In the genomic region with DNA sequence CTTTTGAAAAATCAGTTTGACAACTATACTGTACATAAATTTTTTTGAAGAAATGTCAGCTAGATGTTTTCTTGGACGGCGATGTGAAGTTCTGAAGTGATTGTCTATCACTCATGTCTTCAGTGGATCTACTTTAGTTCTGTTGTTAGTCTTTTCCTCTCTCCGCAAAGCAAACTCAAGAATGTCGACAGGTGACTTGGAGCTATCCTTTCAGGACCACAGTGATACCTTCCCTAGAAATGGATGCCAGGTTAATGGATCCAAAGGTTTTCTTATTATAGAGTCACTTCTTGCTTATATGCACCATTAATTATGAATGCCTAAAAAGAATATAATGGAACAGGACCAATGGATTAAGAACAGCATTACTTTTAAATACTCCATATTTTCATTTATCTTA, we compare ENCODE assay signal across 2 cellular contexts.
TF ChIP-seq lines count a peak whose summit lies in the region.

No MANE protein-coding gene starts in this region.

TF ChIP-seq in GM23338, 12 proteins besides CTCF, POLR2A, EP300 and RAD21:
- TF ChIP-seq, protein P1, sequence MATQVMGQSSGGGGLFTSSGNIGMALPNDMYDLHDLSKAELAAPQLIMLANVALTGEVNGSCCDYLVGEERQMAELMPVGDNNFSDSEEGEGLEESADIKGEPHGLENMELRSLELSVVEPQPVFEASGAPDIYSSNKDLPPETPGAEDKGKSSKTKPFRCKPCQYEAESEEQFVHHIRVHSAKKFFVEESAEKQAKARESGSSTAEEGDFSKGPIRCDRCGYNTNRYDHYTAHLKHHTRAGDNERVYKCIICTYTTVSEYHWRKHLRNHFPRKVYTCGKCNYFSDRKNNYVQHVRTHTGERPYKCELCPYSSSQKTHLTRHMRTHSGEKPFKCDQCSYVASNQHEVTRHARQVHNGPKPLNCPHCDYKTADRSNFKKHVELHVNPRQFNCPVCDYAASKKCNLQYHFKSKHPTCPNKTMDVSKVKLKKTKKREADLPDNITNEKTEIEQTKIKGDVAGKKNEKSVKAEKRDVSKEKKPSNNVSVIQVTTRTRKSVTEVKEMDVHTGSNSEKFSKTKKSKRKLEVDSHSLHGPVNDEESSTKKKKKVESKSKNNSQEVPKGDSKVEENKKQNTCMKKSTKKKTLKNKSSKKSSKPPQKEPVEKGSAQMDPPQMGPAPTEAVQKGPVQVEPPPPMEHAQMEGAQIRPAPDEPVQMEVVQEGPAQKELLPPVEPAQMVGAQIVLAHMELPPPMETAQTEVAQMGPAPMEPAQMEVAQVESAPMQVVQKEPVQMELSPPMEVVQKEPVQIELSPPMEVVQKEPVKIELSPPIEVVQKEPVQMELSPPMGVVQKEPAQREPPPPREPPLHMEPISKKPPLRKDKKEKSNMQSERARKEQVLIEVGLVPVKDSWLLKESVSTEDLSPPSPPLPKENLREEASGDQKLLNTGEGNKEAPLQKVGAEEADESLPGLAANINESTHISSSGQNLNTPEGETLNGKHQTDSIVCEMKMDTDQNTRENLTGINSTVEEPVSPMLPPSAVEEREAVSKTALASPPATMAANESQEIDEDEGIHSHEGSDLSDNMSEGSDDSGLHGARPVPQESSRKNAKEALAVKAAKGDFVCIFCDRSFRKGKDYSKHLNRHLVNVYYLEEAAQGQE (IDR thresholded peaks at IDR 0.05; ENCODE audit: unreplicated experiment) = peak; percentile 72
- no peak for TF ChIP-seq STAT1 (IDR thresholded peaks at IDR 0.05; ENCODE audit: unreplicated experiment)
TF ChIP-seq in GM23338: peak in this region for 1.

TF ChIP-seq in H1, 55 proteins besides CTCF, POLR2A, EP300 and RAD21:
- TF ChIP-seq SIN3A (conservative IDR thresholded peaks at IDR 0.05 in 1 of 2, IDR thresholded peaks at IDR 0.05 in 1 of 2; ENCODE audit: low read depth in 1 of 2, low read length in 2 of 2) (peak; percentile 86 to 89; a peak in 2 of 4 replicates), HDAC2 (IDR thresholded peaks at IDR 0.05; ENCODE audit: borderline replicate concordance in 1 of 2, low read depth in 2 of 2, low read length in 2 of 2) (no peak), TEAD4 (IDR thresholded peaks at IDR 0.05; ENCODE audit: low read depth, low read length) (peak; percentile 90)
